In genomic region chr7:88083883-88084282, GRCh38 we compare ENCODE assay signal across 34 cellular contexts.
"Had no signal": no experiment of that assay in that cellular context is flagged by ENCODE, and none has a peak within 500 bp of the region (broad histone marks: within the 10 kb centered on the region; RNA-seq: fewer than 3 reads in every experiment).

No MANE protein-coding gene starts in this region.

- ATAC-seq: activated naive CD4-positive, alpha-beta T cell treated with anti-CD3 and anti-CD28 coated beads, Interleukin-2, amount 50 U/mL, for 72 hours; activated naive CD8-positive, alpha-beta T cell treated with anti-CD3 and anti-CD28 coated beads, Interleukin-2, amount 50 U/mL, for 24 hours; activated T-cell treated with anti-CD3 and anti-CD28 coated beads, Interleukin-2, amount 50 U/mL, for 4 hours; activated T-cell treated with anti-CD3 and anti-CD28 coated beads, Interleukin-2, amount 50 U/mL, for 72 hours; activated T-helper 17 cell treated with anti-CD3 and anti-CD28 coated beads, Interleukin-2, amount 50 U/mL, for 72 hours; body of pancreas had no signal

- FAIRE-seq: astrocyte, bronchial epithelial cell had no signal

- H3K27me3 ChIP-seq: adrenal gland, ascending aorta, body of pancreas, brain microvascular endothelial cell, breast epithelium, cardiac muscle cell had no signal

- H3K27ac ChIP-seq: adrenal gland, ascending aorta, body of pancreas, brain microvascular endothelial cell, breast epithelium, cardiac muscle cell had no signal

- H3K4me1 ChIP-seq: adrenal gland, ascending aorta, body of pancreas, breast epithelium had no signal

- H3K4me3 ChIP-seq: adrenal gland, ascending aorta, body of pancreas, breast epithelium, cardiac muscle cell had no signal

- H3K36me3 ChIP-seq: adrenal gland, ascending aorta, brain microvascular endothelial cell, breast epithelium, cardiac muscle cell had no signal

- H3K9me3 ChIP-seq: adrenal gland, ascending aorta, body of pancreas, breast epithelium had no signal

- DNase-seq: activated effector memory CD4-positive, alpha-beta T cell treated with anti-CD3 and anti-CD28 coated beads, Interleukin-2, amount 50 U/mL, for 16 hours; activated effector memory CD4-positive, alpha-beta T cell treated with Interleukin-2 at 50 U/mL for 16 hours; activated gamma-delta T cell; activated gamma-delta T cell treated with Interleukin-2 at 50 U/mL for 16 hours; activated naive CD4-positive, alpha-beta T cell; activated naive CD4-positive, alpha-beta T cell treated with anti-CD3 and anti-CD28 coated beads for 36 hours; activated naive CD4-positive, alpha-beta T cell treated with anti-CD3 and anti-CD28 coated beads, Interleukin-2, amount 10 ng/mL, durations not matched to agents 7 days and 5 days; activated naive CD4-positive, alpha-beta T cell treated with anti-CD3 and anti-CD28 coated beads, Interleukin-2, amount 50 U/mL, for 16 hours; activated naive CD4-positive, alpha-beta T cell treated with Interleukin-2 at 50 U/mL for 16 hours; activated naive CD8-positive, alpha-beta T cell treated with anti-CD3 and anti-CD28 coated beads for 36 hours; activated naive CD8-positive, alpha-beta T cell treated with anti-CD3 and anti-CD28 coated beads, Interleukin-2, amount 10 ng/mL, durations not matched to agents 7 days and 5 days; activated naive CD8-positive, alpha-beta T cell treated with anti-CD3 and anti-CD28 coated beads, Interleukin-2, amount 50 U/mL, for 24 hours; activated T-cell treated with anti-CD3 and anti-CD28 coated beads, Interleukin-2, amount 50 U/mL, for 1 hour; activated T-cell treated with anti-CD3 and anti-CD28 coated beads, Interleukin-2, amount 50 U/mL, for 24 hours; activated T-cell treated with anti-CD3 and anti-CD28 coated beads, Interleukin-2, amount 50 U/mL, for 4 hours; activated T-cell treated with anti-CD3 and anti-CD28 coated beads, Interleukin-2, amount 50 U/mL, for 48 hours; activated T-cell treated with anti-CD3 and anti-CD28 coated beads, Interleukin-2, amount 50 U/mL, for 72 hours; adrenal gland; amniotic stem cell; amygdala; anterior cingulate cortex; aorta; body of pancreas; brain microvascular endothelial cell; caudate nucleus; central memory CD4-positive, alpha-beta T cell; cerebellar nuclear complex had no signal
